13 cellular contexts compared by ENCODE assay signal in genomic region chr1:237492359-237492758, GRCh38.
A peak's percentile ranks its signal among the peaks of the same experiment; 100 is the strongest.
DNase-seq lines count a peak whose midpoint lies in the region; ATAC-seq and TF ChIP-seq lines count a peak whose summit lies in the region.
"Had no signal": no experiment of that assay in that cellular context is flagged by ENCODE, and none has a peak within 500 bp of the region (broad histone marks: within the 10 kb centered on the region; RNA-seq: fewer than 3 reads in every experiment).

No MANE protein-coding gene starts in this region.

- no peaks in the 10 kb centered on the region for H3K36me3 Mint-ChIP-seq in activated CD4-positive, alpha-beta T cell treated with anti-CD3 and anti-CD28 coated beads for 36 hours (ENCODE audit: low read depth)
- H3K36me3 Mint-ChIP-seq in neural progenitor cell, result no peaks in the 10 kb centered on the region
- H3K36me3 Mint-ChIP-seq: activated naive CD4-positive, alpha-beta T cell treated with anti-CD3 and anti-CD28 coated beads, Interleukin-2, amount 50 U/mL, for 72 hours had no signal

- H3K27me3 Mint-ChIP-seq in activated CD4-positive, alpha-beta T cell treated with anti-CD3 and anti-CD28 coated beads for 36 hours, result peaks cover 4% of the 10 kb centered on the region
- H3K27me3 Mint-ChIP-seq in neural progenitor cell (ENCODE audit: insufficient read depth, low read depth), result no peaks in the 10 kb centered on the region

- H3K27me3 ChIP-seq in Panc1 (ENCODE audit: control insufficient read depth, insufficient read depth, low read length) (no peaks in the 10 kb centered on the region), neural progenitor cell (no peaks in the 10 kb centered on the region)

- no peaks in the 10 kb centered on the region for H3K79me2 ChIP-seq in neural progenitor cell (ENCODE audit: low read depth)

- H3K4me3 ChIP-seq in Panc1 (ENCODE audit: low read depth in 2 of 2, low read length in 2 of 2) (no peak overlapping the region), neural progenitor cell (no peak overlapping the region)

- H3K27ac ChIP-seq in Panc1 (ENCODE audit: low read length), result no peak overlapping the region
- no peak overlapping the region for H3K27ac ChIP-seq in neural progenitor cell

- ATAC-seq in activated CD4-positive, alpha-beta T cell treated with anti-CD3 and anti-CD28 coated beads for 36 hours, result no peak
- ATAC-seq in HG02938 (IDR thresholded peaks at IDR 0.05; ENCODE audit: unreplicated experiment) (peak; percentile 70), Panc1 (no peak)
- ATAC-seq: activated naive CD4-positive, alpha-beta T cell treated with anti-CD3 and anti-CD28 coated beads, Interleukin-2, amount 50 U/mL, for 72 hours; esophagus mucosa had no signal

- H3K9ac ChIP-seq in neural progenitor cell, result no peak overlapping the region

- H3K36me3 ChIP-seq in Panc1 (ENCODE audit: control insufficient read depth, insufficient read depth, low read length) (no peaks in the 10 kb centered on the region), neural progenitor cell (no peaks in the 10 kb centered on the region)

- in situ Hi-C loops in Panc1 (cut with HindIII; ENCODE audit: low pct_unique_long_range_greater_than_20kb, low sequenced_read_pairs), result no loop called here

- H3K4me1 ChIP-seq in Panc1 (ENCODE audit: control insufficient read depth, insufficient read depth, low read length) (no peaks in the 10 kb centered on the region), neural progenitor cell (no peaks in the 10 kb centered on the region)

- CTCF ChIA-PET in activated CD4-positive, alpha-beta T cell treated with anti-CD3 and anti-CD28 coated beads for 36 hours (lab: Charles Lee), result no interaction called here
- CTCF ChIA-PET in Panc1 (lab: Charles Lee), result no interaction called here

- H3K4me2 ChIP-seq in neural progenitor cell, result no peak overlapping the region

- no peaks in the 10 kb centered on the region for H3F3A ChIP-seq in neural progenitor cell (ENCODE audit: low read depth)

- no peaks in the 10 kb centered on the region for H3K4me1 Mint-ChIP-seq in activated CD4-positive, alpha-beta T cell treated with anti-CD3 and anti-CD28 coated beads for 36 hours
- H3K4me1 Mint-ChIP-seq in neural progenitor cell, result no peaks in the 10 kb centered on the region

- H3K9me3 Mint-ChIP-seq in activated CD4-positive, alpha-beta T cell treated with anti-CD3 and anti-CD28 coated beads for 36 hours (ENCODE audit: low read depth), result no peaks in the 10 kb centered on the region
- no peaks in the 10 kb centered on the region for H3K9me3 Mint-ChIP-seq in neural progenitor cell

- H3K27ac Mint-ChIP-seq in activated CD4-positive, alpha-beta T cell treated with anti-CD3 and anti-CD28 coated beads for 36 hours, result no peak overlapping the region
- H3K27ac Mint-ChIP-seq in neural progenitor cell, result no peak overlapping the region
- H3K27ac Mint-ChIP-seq: activated naive CD4-positive, alpha-beta T cell treated with anti-CD3 and anti-CD28 coated beads, Interleukin-2, amount 50 U/mL, for 72 hours had no signal

- intact Hi-C loops in activated CD4-positive, alpha-beta T cell treated with anti-CD3 and anti-CD28 coated beads for 36 hours (cut with DNase I, micrococcal nuclease), result no loop called here
- intact Hi-C loops in Panc1 (cut with micrococcal nuclease; ENCODE audit: unreplicated experiment), result no loop called here

- H2AFZ ChIP-seq in neural progenitor cell (replicated peaks), result no peak overlapping the region

- DNase-seq in activated CD4-positive, alpha-beta T cell treated with anti-CD3 and anti-CD28 coated beads for 36 hours, result peak; percentile 8
- no peak for DNase-seq in activated CD4-positive, alpha-beta T cell treated with anti-CD3 and anti-CD28 coated beads, Interleukin-2, amount 50 U/mL, for 48 hours
- no peak for DNase-seq in Panc1 (ENCODE audit: low read depth, low spot score)
- peak; percentile 25 for DNase-seq in neural progenitor cell (ENCODE audit: low spot score)
- DNase-seq in NK-92 (lab: John Stamatoyannopoulos, UW; ENCODE audit: unreplicated experiment), result no peak
- DNase-seq in HuH-7.5 (ENCODE audit: low spot score), result no peak
- no peak for DNase-seq in NCI-H748 treated with DMSO at 0.1 percent for 48 hours (lab: John Stamatoyannopoulos, UW)
- DNase-seq: cerebellar nuclear complex, mesenchymal stem cell, NCI-H1436 treated with DMSO at 0.1 percent for 48 hours had no signal

- TF ChIP-seq CTCF in Panc1 (IDR thresholded peaks at IDR 0.05) (peak; percentile 27; the same call in 1 of the 2 replicates), neural progenitor cell (IDR thresholded peaks at IDR 0.05) (peak; percentile 36)

- no peaks in the 10 kb centered on the region for H3K9me3 ChIP-seq in Panc1 (ENCODE audit: control insufficient read depth, insufficient read depth, low read depth, low read length)
- no peaks in the 10 kb centered on the region for H3K9me3 ChIP-seq in neural progenitor cell (ENCODE audit: low read depth)

- no peak overlapping the region for H3K4me3 Mint-ChIP-seq in activated CD4-positive, alpha-beta T cell treated with anti-CD3 and anti-CD28 coated beads for 36 hours
- H3K4me3 Mint-ChIP-seq in neural progenitor cell, result no peak overlapping the region

- no peaks in the 10 kb centered on the region for H4K20me1 ChIP-seq in neural progenitor cell (ENCODE audit: low read depth)

- no TSS peak for BruUV-seq in Panc1 (replicated peaks; lab: Mats Ljungman, UMichigan)

- POLR2A ChIA-PET in activated CD4-positive, alpha-beta T cell treated with anti-CD3 and anti-CD28 coated beads for 36 hours (lab: Charles Lee), result no interaction called here
- POLR2A ChIA-PET in Panc1 (lab: Charles Lee), result no interaction called here

Comparison
In these comparisons a context has a peak if more than half of its experiments do, and no peak if none do; other contexts are left out.
1. DNase-seq: peak in activated CD4-positive, alpha-beta T cell treated with anti-CD3 and anti-CD28 coated beads for 36 hours (single experiment) and neural progenitor cell (single experiment); none in activated CD4-positive, alpha-beta T cell treated with anti-CD3 and anti-CD28 coated beads, Interleukin-2, amount 50 U/mL, for 48 hours (0 of 2), Panc1 (single experiment), NK-92 (single experiment), HuH-7.5 (single experiment) and NCI-H748 treated with DMSO at 0.1 percent for 48 hours (single experiment).